3 cellular contexts compared by ENCODE assay signal in genomic region chr10:70832852-70833542, GRCh38.
A peak's percentile ranks its signal among the peaks of the same experiment; 100 is the strongest.
TF ChIP-seq lines count a peak whose summit lies in the region.

No MANE protein-coding gene starts in this region.

TF ChIP-seq in GM12878, 131 proteins besides CTCF, POLR2A, EP300 and RAD21:
- TF ChIP-seq JUNB (IDR thresholded peaks at IDR 0.05) (0 out of 2 replicates have a peak, but pooled peaks have one; percentile 18), MAX (IDR thresholded peaks at IDR 0.05; ENCODE audit: low read depth, low read length) (no peak), IKZF2 (IDR thresholded peaks at IDR 0.05) (0 out of 4 replicates have a peak, but pooled peaks of 1 of the 2 experiments have one; percentile 10), NFIC (IDR thresholded peaks at IDR 0.05; ENCODE audit: low read depth, low read length) (no peak), MLLT1 (IDR thresholded peaks at IDR 0.05) (no peak), RUNX3 (IDR thresholded peaks at IDR 0.05; ENCODE audit: low read length) (peak; percentile 71)

TF ChIP-seq in HEK293T, 16 proteins besides CTCF, POLR2A, EP300 and RAD21:
- TF ChIP-seq BHLHE40 (IDR thresholded peaks at IDR 0.05; ENCODE audit: borderline replicate concordance) (no peak), SUZ12 (IDR thresholded peaks at IDR 0.05) (no peak), NFRKB (IDR thresholded peaks at IDR 0.05) (no peak)

TF ChIP-seq in HepG2, 621 proteins besides CTCF, POLR2A, EP300 and RAD21:
- TF ChIP-seq TBX3 (IDR thresholded peaks at IDR 0.05; ENCODE audit: borderline replicate concordance), result no peak
- TF ChIP-seq MYNN (CRISPR knock-in tag; IDR thresholded peaks at IDR 0.05; ENCODE audit: low read depth), result no peak
- TF ChIP-seq EEA1 (CRISPR knock-in tag; IDR thresholded peaks at IDR 0.05; ENCODE audit: borderline replicate concordance), result no peak
- TF ChIP-seq FOXP1 (IDR thresholded peaks at IDR 0.05), result no peak
- TF ChIP-seq FOXP1 (CRISPR knock-in tag; IDR thresholded peaks at IDR 0.05), result no peak
- TF ChIP-seq NRL (CRISPR knock-in tag; IDR thresholded peaks at IDR 0.05; ENCODE audit: borderline replicate concordance), result no peak
- TF ChIP-seq BRF2 (CRISPR knock-in tag; IDR thresholded peaks at IDR 0.05), result no peak
- TF ChIP-seq GABPB1 (CRISPR knock-in tag; IDR thresholded peaks at IDR 0.05), result no peak
- no peak for TF ChIP-seq ZBTB43 (CRISPR knock-in tag; conservative IDR thresholded peaks at IDR 0.05)
- no peak for TF ChIP-seq HDAC6 (IDR thresholded peaks at IDR 0.05; ENCODE audit: low read depth, low read length)
- no peak for TF ChIP-seq ZNF83 (CRISPR knock-in tag; IDR thresholded peaks at IDR 0.05; ENCODE audit: borderline replicate concordance)
- TF ChIP-seq FOXO4 (CRISPR knock-in tag; conservative IDR thresholded peaks at IDR 0.05), result no peak
- TF ChIP-seq ZNF546 (CRISPR knock-in tag; conservative IDR thresholded peaks at IDR 0.05), result no peak
- TF ChIP-seq DMTF1 (CRISPR knock-in tag; IDR thresholded peaks at IDR 0.05), result no peak
- no peak for TF ChIP-seq ASH2L (IDR thresholded peaks at IDR 0.05; ENCODE audit: insufficient read length, low read depth, low read length)
- TF ChIP-seq DPF2 (CRISPR knock-in tag; IDR thresholded peaks at IDR 0.05; ENCODE audit: borderline replicate concordance, low read depth), result no peak
- TF ChIP-seq ZBTB26 (CRISPR knock-in tag; IDR thresholded peaks at IDR 0.05; ENCODE audit: borderline replicate concordance), result no peak
- TF ChIP-seq ZMYM2 (CRISPR knock-in tag; IDR thresholded peaks at IDR 0.05), result no peak
- no peak for TF ChIP-seq ZNF749 (CRISPR knock-in tag; IDR thresholded peaks at IDR 0.05; ENCODE audit: borderline replicate concordance)
